13 cellular contexts compared by ENCODE assay signal in genomic region chr4:125728568-125728967, GRCh38.
DNase-seq lines count a peak whose midpoint lies in the region; ATAC-seq and TF ChIP-seq lines count a peak whose summit lies in the region.
"Had no signal": no experiment of that assay in that cellular context is flagged by ENCODE, and none has a peak within 500 bp of the region (broad histone marks: within the 10 kb centered on the region; RNA-seq: fewer than 3 reads in every experiment).

No MANE protein-coding gene starts in this region.

- POLR2A ChIA-PET in CD8-positive, alpha-beta T cell (lab: Charles Lee): no interaction called here

- H3K27ac ChIP-seq in CD8-positive, alpha-beta T cell (ENCODE audit: low read depth, low read length): no peak overlapping the region

- no peak overlapping the region for H3K4me3 ChIP-seq in epithelial cell of esophagus (ENCODE audit: low read length)
- no peak overlapping the region for H3K4me3 ChIP-seq in CD8-positive, alpha-beta T cell (ENCODE audit: low read depth, low read length)

- H3K27me3 Mint-ChIP-seq in CD8-positive, alpha-beta T cell (ENCODE audit: low read depth): no peaks in the 10 kb centered on the region
- H3K27me3 Mint-ChIP-seq: activated T-cell treated with anti-CD3 and anti-CD28 coated beads, Interleukin-2, amount 50 U/mL, for 24 hours; dendritic cell treated with granulocyte-macrophage colony-stimulating factor and Interleukin-4, amounts not matched to agents 40 ng/mL and 50 ng/mL, for 4 days had no signal

- H3K27ac Mint-ChIP-seq in CD8-positive, alpha-beta T cell: no peak overlapping the region
- H3K27ac Mint-ChIP-seq: activated T-cell treated with anti-CD3 and anti-CD28 coated beads, Interleukin-2, amount 50 U/mL, for 24 hours; dendritic cell treated with granulocyte-macrophage colony-stimulating factor and Interleukin-4, amounts not matched to agents 40 ng/mL and 50 ng/mL, for 4 days had no signal

- H3K4me1 Mint-ChIP-seq in CD8-positive, alpha-beta T cell (ENCODE audit: low read depth): no peaks in the 10 kb centered on the region

- H3K9me3 Mint-ChIP-seq in CD8-positive, alpha-beta T cell: no peaks in the 10 kb centered on the region
- H3K9me3 Mint-ChIP-seq: activated T-cell treated with anti-CD3 and anti-CD28 coated beads, Interleukin-2, amount 50 U/mL, for 24 hours had no signal

- no peaks in the 10 kb centered on the region for H3K9me3 ChIP-seq in CD8-positive, alpha-beta T cell (ENCODE audit: low read length)

- H3K4me3 Mint-ChIP-seq in CD8-positive, alpha-beta T cell: no peak overlapping the region
- H3K4me3 Mint-ChIP-seq: activated T-cell treated with anti-CD3 and anti-CD28 coated beads, Interleukin-2, amount 50 U/mL, for 24 hours; dendritic cell treated with granulocyte-macrophage colony-stimulating factor and Interleukin-4, amounts not matched to agents 40 ng/mL and 50 ng/mL, for 4 days had no signal

- ATAC-seq in GM19395 (IDR thresholded peaks at IDR 0.05; ENCODE audit: unreplicated experiment): no peak
- no peak for ATAC-seq in CD8-positive, alpha-beta T cell

- DNase-seq in Caki2 (ENCODE audit: low read depth) (peak; percentile 79), NCI-H69 (lab: John Stamatoyannopoulos, UW) (peak; percentile 4), epithelial cell of esophagus (ENCODE audit: low read depth) (peak; percentile 98), myocyte (ENCODE audit: low read depth) (peak; percentile 37), GDM1 (lab: John Stamatoyannopoulos, UW) (no peak)
- DNase-seq in activated CD4-positive, alpha-beta T cell treated with anti-CD3 and anti-CD28 coated beads, Interleukin-2, amount 50 U/mL, for 48 hours: no peak
- DNase-seq in CD8-positive, alpha-beta T cell: no peak
- DNase-seq: activated T-cell treated with anti-CD3 and anti-CD28 coated beads, Interleukin-2, amount 50 U/mL, for 24 hours; kidney; NCI-H524; T-helper 2 cell had no signal

- intact Hi-C loops in CD8-positive, alpha-beta T cell (cut with DNase I, micrococcal nuclease): no loop called here

- H3K4me1 ChIP-seq in CD8-positive, alpha-beta T cell (ENCODE audit: insufficient read depth, low read length): no peaks in the 10 kb centered on the region

- H3K27me3 ChIP-seq in CD8-positive, alpha-beta T cell (ENCODE audit: insufficient read depth, low read length): no peaks in the 10 kb centered on the region

- H3K36me3 ChIP-seq in CD8-positive, alpha-beta T cell (ENCODE audit: insufficient read depth, low read length): no peaks in the 10 kb centered on the region

- TF ChIP-seq CTCF in epithelial cell of esophagus (IDR thresholded peaks at IDR 0.05; ENCODE audit: insufficient read depth, low read depth, low read length, missing control alignments): no peak
- TF ChIP-seq CTCF in CD8-positive, alpha-beta T cell (IDR thresholded peaks at IDR 0.05): no peak

- in situ Hi-C loops in Caki2 (cut with HindIII; ENCODE audit: low pct_unique_long_range_greater_than_20kb, low sequenced_read_pairs): no loop called here

- H3K36me3 Mint-ChIP-seq in CD8-positive, alpha-beta T cell: no peaks in the 10 kb centered on the region

- CTCF ChIA-PET in CD8-positive, alpha-beta T cell (lab: Charles Lee): no interaction called here

Comparison
In these comparisons a context has a peak if more than half of its experiments do, and no peak if none do; other contexts are left out.
1. DNase-seq: peak in Caki2 (single experiment), NCI-H69 (single experiment), epithelial cell of esophagus (single experiment) and myocyte (single experiment); none in activated CD4-positive, alpha-beta T cell treated with anti-CD3 and anti-CD28 coated beads, Interleukin-2, amount 50 U/mL, for 48 hours (0 of 2), CD8-positive, alpha-beta T cell (0 of 7) and GDM1 (single experiment).